ENCODE assay signal across 9 cellular contexts in the genomic region with DNA sequence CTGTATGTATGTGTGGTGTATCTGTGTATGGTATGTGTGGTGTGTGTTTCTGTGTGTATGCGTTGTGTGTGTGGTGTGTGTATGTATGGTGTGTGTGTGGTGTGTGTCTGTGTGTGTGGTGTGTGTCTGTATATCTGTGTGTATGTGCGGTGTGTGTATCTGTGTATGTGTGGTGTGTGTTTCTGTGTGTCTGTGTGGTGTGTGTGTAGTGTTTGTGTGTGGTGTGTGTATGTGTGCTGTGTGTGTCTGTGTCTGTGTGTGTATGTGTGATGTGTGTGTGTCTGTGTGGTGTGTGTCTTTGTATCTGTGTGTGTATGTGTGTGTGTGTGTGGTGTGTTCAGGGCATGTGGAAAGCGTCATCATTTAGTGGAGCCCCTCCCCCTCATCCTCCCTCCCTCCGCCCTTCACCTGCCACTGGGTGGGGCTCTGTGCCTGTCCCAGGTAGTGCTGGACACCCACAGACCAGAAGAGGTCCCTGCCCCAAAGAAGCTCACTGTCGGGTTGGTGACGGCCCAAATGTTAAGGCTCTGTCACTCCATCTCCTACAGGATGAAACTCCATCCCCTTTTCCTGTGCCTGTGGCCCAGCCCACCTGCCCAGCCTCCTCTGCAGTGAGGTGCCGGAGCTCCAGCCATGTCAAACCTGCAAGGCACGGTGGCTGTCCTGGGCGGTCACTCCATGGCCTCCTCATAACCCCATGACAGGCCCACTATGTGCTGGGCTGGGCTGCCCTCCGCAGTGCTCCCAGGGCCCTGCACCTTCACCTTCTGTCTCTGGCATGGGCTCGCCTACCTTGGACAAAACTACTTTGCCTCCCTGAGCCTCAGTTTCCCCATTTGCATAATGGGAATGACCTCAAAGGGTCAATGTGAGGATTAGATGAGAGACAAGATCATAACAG. TPM values are rescaled to one million over a fixed set of nuclear protein-coding genes. Genes with fewer than 3 reads are reported as not detected.
DNase-seq lines count a peak whose midpoint lies in the region; ATAC-seq, FAIRE-seq and TF ChIP-seq lines count a peak whose summit lies in the region.
"Had no signal": no experiment of that assay in that cellular context is flagged by ENCODE, and none has a peak within 500 bp of the region (broad histone marks: within the 10 kb centered on the region; RNA-seq: fewer than 3 reads in every experiment).

No MANE protein-coding gene starts in this region.

- no peak overlapping the region for H3K27ac Mint-ChIP-seq in activated CD4-positive, alpha-beta memory T cell treated with anti-CD3 and anti-CD28 coated beads for 36 hours
- H3K27ac Mint-ChIP-seq in HFFc6 = no peak overlapping the region

- TF ChIP-seq POLR2A in right lobe of liver (IDR thresholded peaks at IDR 0.05) = no peak

- H3K4me3 ChIP-seq in right lobe of liver = no peak overlapping the region
- H3K4me3 ChIP-seq: testis had no signal

- peak in 2 of 3 experiments; percentile 10 to 24 for DNase-seq in NCI-H1417 (lab: John Stamatoyannopoulos, UW)
- no peak for DNase-seq in NCI-H1417 treated with DMSO at 0.1 percent for 48 hours (lab: John Stamatoyannopoulos, UW)
- DNase-seq in GM18507 (ENCODE audit: extremely low spot score, insufficient read length, low read depth) = no peak
- peak; percentile 45 for DNase-seq in activated CD4-positive, alpha-beta memory T cell treated with anti-CD3 and anti-CD28 coated beads for 36 hours
- no peak for DNase-seq in right lobe of liver
- DNase-seq in ACHN = no peak
- DNase-seq in HFFc6 = no peak
- DNase-seq: testis had no signal

- no peaks in the 10 kb centered on the region for H3K36me3 ChIP-seq in right lobe of liver

- no peaks in the 10 kb centered on the region for H3K9me3 Mint-ChIP-seq in activated CD4-positive, alpha-beta memory T cell treated with anti-CD3 and anti-CD28 coated beads for 36 hours
- H3K9me3 Mint-ChIP-seq in HFFc6 = no peaks in the 10 kb centered on the region

- H3K9me3 ChIP-seq in right lobe of liver = no peaks in the 10 kb centered on the region
- H3K9me3 ChIP-seq: testis had no signal

- POLR2A ChIA-PET in activated CD4-positive, alpha-beta memory T cell treated with anti-CD3 and anti-CD28 coated beads for 36 hours (lab: Charles Lee) = no interaction called here

- H3K36me3 Mint-ChIP-seq in activated CD4-positive, alpha-beta memory T cell treated with anti-CD3 and anti-CD28 coated beads for 36 hours = no peaks in the 10 kb centered on the region
- no peaks in the 10 kb centered on the region for H3K36me3 Mint-ChIP-seq in HFFc6 (ENCODE audit: low read depth)

- H3K27me3 ChIP-seq in right lobe of liver = no peaks in the 10 kb centered on the region
- H3K27me3 ChIP-seq: testis had no signal

- 28% methylated on average over 7 of the region's 11 CpGs for WGBS in right lobe of liver (ENCODE audit: insufficient coverage, low coverage, low lambda C conversion rate, missing lambda C conversion rate)

- peaks cover 5% of the 10 kb centered on the region for H3K4me1 Mint-ChIP-seq in activated CD4-positive, alpha-beta memory T cell treated with anti-CD3 and anti-CD28 coated beads for 36 hours (ENCODE audit: low read depth)
- H3K4me1 Mint-ChIP-seq in HFFc6 (ENCODE audit: low read depth) = peaks cover 10% of the 10 kb centered on the region

- intact Hi-C loops in activated CD4-positive, alpha-beta memory T cell treated with anti-CD3 and anti-CD28 coated beads for 36 hours (cut with micrococcal nuclease) = loop anchor here (10.0 kb wide), 1 partner anchor 289 kb away; no protein-coding TSS in a partner anchor
- intact Hi-C loops in right lobe of liver (cut with DNase I) = no loop called here

- H3K27me3 Mint-ChIP-seq in activated CD4-positive, alpha-beta memory T cell treated with anti-CD3 and anti-CD28 coated beads for 36 hours = peaks cover 11% of the 10 kb centered on the region
- H3K27me3 Mint-ChIP-seq in HFFc6 (ENCODE audit: insufficient read depth) = peaks cover 16% of the 10 kb centered on the region

- in situ Hi-C loops in ACHN (cut with HindIII; ENCODE audit: low pct_ligation_motif_present, low pct_unique_long_range_greater_than_20kb, low sequenced_read_pairs) = no loop called here

- ATAC-seq in right lobe of liver (peak in 3 of 4 donors; percentile 29 to 54 (median 37)), HG03432 (IDR thresholded peaks at IDR 0.05; ENCODE audit: unreplicated experiment) (no peak)

- H3K4me3 Mint-ChIP-seq in activated CD4-positive, alpha-beta memory T cell treated with anti-CD3 and anti-CD28 coated beads for 36 hours = no peak overlapping the region
- no peak overlapping the region for H3K4me3 Mint-ChIP-seq in HFFc6

- FAIRE-seq in GM18507 (lab: Jason Lieb, UNC) = peak; percentile 21

- CTCF ChIA-PET in activated CD4-positive, alpha-beta memory T cell treated with anti-CD3 and anti-CD28 coated beads for 36 hours (lab: Charles Lee) = interaction anchor here (0.6 kb wide), 1 partner anchor 231 kb away, joined by 3 read pairs; no protein-coding TSS in a partner anchor

- H3K4me1 ChIP-seq in right lobe of liver = no peaks in the 10 kb centered on the region
- H3K4me1 ChIP-seq: testis had no signal

- no peak overlapping the region for H3K27ac ChIP-seq in right lobe of liver
- H3K27ac ChIP-seq: testis had no signal

- peak in 1 of 4 donors; percentile 21 for TF ChIP-seq CTCF in right lobe of liver (IDR thresholded peaks at IDR 0.05)
- TF ChIP-seq CTCF in HFFc6 (IDR thresholded peaks at IDR 0.05) = no peak

RNA-seq across cellular contexts. Expression of a gene that starts 23.4 kb away (rescaled TPM):
- total RNA-seq in activated CD4-positive, alpha-beta memory T cell treated with anti-CD3 and anti-CD28 coated beads for 36 hours = not detected
- total RNA-seq in right lobe of liver = under 1 TPM; 0.05 to 0.31 (median 0.17) TPM
- total RNA-seq in HFFc6 (2021; fragmentation: NEBNext Ultra II Directional; extraction: Animal tissue kit (Norgen Biotek cat#: 25700)) = not detected

Comparison
In these comparisons a context has a peak if more than half of its experiments do, and no peak if none do; other contexts are left out.
1. DNase-seq: peak in NCI-H1417 (2 of 3) and activated CD4-positive, alpha-beta memory T cell treated with anti-CD3 and anti-CD28 coated beads for 36 hours (single experiment); none in NCI-H1417 treated with DMSO at 0.1 percent for 48 hours (single experiment), GM18507 (single experiment), right lobe of liver (0 of 3), ACHN (single experiment) and HFFc6 (single experiment).